8 cellular contexts compared by ENCODE assay signal in genomic region chr6:136846046-136846445, GRCh38. TPM values are rescaled to one million over a fixed set of nuclear protein-coding genes. Genes with fewer than 3 reads are reported as not detected.
A peak's percentile ranks its signal among the peaks of the same experiment; 100 is the strongest.
DNase-seq lines count a peak whose midpoint lies in the region; ATAC-seq and TF ChIP-seq lines count a peak whose summit lies in the region.

No MANE protein-coding gene starts in this region.

- H3K4me3 ChIP-seq in A673 (ENCODE audit: low read depth, low read length, poor library complexity, severe bottlenecking) (no peak overlapping the region), DND-41 (ENCODE audit: low read depth in 1 of 2, low read length in 2 of 2) (no peak overlapping the region), WI38 (ENCODE audit: low read depth, low read length) (no peak overlapping the region), retinal pigment epithelial cell (ENCODE audit: low read length) (no peak overlapping the region), aorta (ENCODE audit: low read length in 2 of 2) (no peak overlapping the region)

- POLR2A ChIA-PET in A673 (lab: Charles Lee; ENCODE audit: low non-redundant PET): no interaction called here

- peak; percentile 76 for TF ChIP-seq CTCF in A673 (conservative IDR thresholded peaks at IDR 0.05; ENCODE audit: low read depth, low read length)
- TF ChIP-seq CTCF in DND-41 (IDR thresholded peaks at IDR 0.05; ENCODE audit: borderline replicate concordance, extremely low read depth, low read length, poor library complexity, severe bottlenecking): peak; percentile 77
- peak; percentile 55; the same call in 1 of the 2 replicates for TF ChIP-seq CTCF in WI38 (IDR thresholded peaks at IDR 0.05; ENCODE audit: low read depth, low read length)
- TF ChIP-seq CTCF in foreskin keratinocyte (conservative IDR thresholded peaks at IDR 0.05): peak; percentile 83
- peak; percentile 83 for TF ChIP-seq CTCF in retinal pigment epithelial cell (conservative IDR thresholded peaks at IDR 0.05; ENCODE audit: low read depth, low read length)

- no peaks in the 10 kb centered on the region for H4K20me1 ChIP-seq in DND-41 (ENCODE audit: insufficient read depth, low read length)

- H3K27me3 ChIP-seq in A673 (replicated peaks; ENCODE audit: insufficient read depth, low read depth, low read length, poor library complexity) (no peaks in the 10 kb centered on the region), DND-41 (ENCODE audit: insufficient read depth, low read length, poor library complexity) (no peaks in the 10 kb centered on the region), foreskin keratinocyte (no peaks in the 10 kb centered on the region), aorta (ENCODE audit: control insufficient read depth in 1 of 2, insufficient read depth in 2 of 2, low read length in 1 of 2) (no peaks in the 10 kb centered on the region)

- 60 to 64% methylated on average over 3 of the region's 3 CpGs for WGBS in aorta, 2 donors

- no peak overlapping the region for H3K27ac ChIP-seq in A673 (ENCODE audit: low read depth, low read length, poor library complexity, severe bottlenecking)
- no peak overlapping the region for H3K27ac ChIP-seq in DND-41 (ENCODE audit: low read length)
- no peak overlapping the region for H3K27ac ChIP-seq in foreskin keratinocyte
- no peak overlapping the region for H3K27ac ChIP-seq in aorta (ENCODE audit: low read depth in 1 of 2, low read length in 2 of 2)

- H3K9ac ChIP-seq in DND-41 (ENCODE audit: low read depth, low read length): no peak overlapping the region

- no peaks in the 10 kb centered on the region for H3K79me2 ChIP-seq in DND-41 (ENCODE audit: insufficient read depth, low read length)

- H3K36me3 ChIP-seq in A673 (ENCODE audit: insufficient read depth, low read length, poor library complexity, severe bottlenecking) (no peaks in the 10 kb centered on the region), DND-41 (ENCODE audit: insufficient read depth, low read length) (no peaks in the 10 kb centered on the region; the same call in 1 of the 2 replicates), aorta (ENCODE audit: control insufficient read depth in 1 of 2, insufficient read depth in 2 of 2, low read length in 1 of 2) (no peaks in the 10 kb centered on the region)

- H3K4me1 ChIP-seq in A673 (ENCODE audit: insufficient read depth, low read length, poor library complexity, severe bottlenecking) (no peaks in the 10 kb centered on the region), DND-41 (ENCODE audit: insufficient read depth, low read length) (no peaks in the 10 kb centered on the region), foreskin keratinocyte (no peaks in the 10 kb centered on the region), aorta (ENCODE audit: control insufficient read depth in 1 of 2, insufficient read depth in 2 of 2, low read length in 2 of 2) (no peaks in the 10 kb centered on the region)

- DNase-seq in A673 (ENCODE audit: low spot score): peak; percentile 56
- peak; percentile 40 for DNase-seq in DND-41
- DNase-seq in NCI-H1105 (lab: John Stamatoyannopoulos, UW): peak; percentile 29
- peak in 1 of 2 donors; percentile 29 for DNase-seq in foreskin keratinocyte
- DNase-seq in retinal pigment epithelial cell (ENCODE audit: low read depth): peak; percentile 39
- DNase-seq in aorta: no peak

- intact Hi-C loops in A673 (cut with micrococcal nuclease; ENCODE audit: unreplicated experiment) (loop anchor here (5.0 kb wide), 1 partner anchor 81 kb away; no protein-coding TSS in a partner anchor), aorta (cut with DNase I) (no loop called here)

- H3K9me3 ChIP-seq in A673 (ENCODE audit: low read depth, low read length, poor library complexity, severe bottlenecking) (no peaks in the 10 kb centered on the region), DND-41 (ENCODE audit: insufficient read depth, low read length, severe bottlenecking) (no peaks in the 10 kb centered on the region), aorta (ENCODE audit: control insufficient read depth, low read length) (no peaks in the 10 kb centered on the region)

- no TSS peak for BruUV-seq in A673 (replicated peaks; lab: Mats Ljungman, UMichigan)

- ATAC-seq in DND-41 (ENCODE audit: insufficient read depth, low read depth) (peak; percentile 69; the same call in 2 of the 3 replicates), foreskin keratinocyte (peak; percentile 40), GM19452 (IDR thresholded peaks at IDR 0.05; ENCODE audit: unreplicated experiment) (no peak), aorta (ENCODE audit: low FRiP score) (no peak)

- H2AFZ ChIP-seq in DND-41 (ENCODE audit: low read depth, low read length): no peak overlapping the region

- CTCF ChIA-PET in A673 (lab: Charles Lee): no interaction called here

- H3K4me2 ChIP-seq in DND-41 (ENCODE audit: insufficient read depth, low read length): no peak overlapping the region

RNA-seq across cellular contexts. Expression of gene PEX7, which starts 23.7 kb away (rescaled TPM):
- total RNA-seq in A673 (2021) (6.2 and 7.4 TPM in 2 replicates), foreskin keratinocyte (7.2 and 7.5 TPM in 2 replicates), aorta (1 to 10 TPM; 4.2 to 5.5 TPM)
- polyA plus RNA-seq in foreskin keratinocyte (6.5 and 7.1 TPM in 2 replicates), aorta (1 to 10 TPM; 4.9 to 5.8 TPM)

RNA-seq across cellular contexts. Expression of gene MAP3K5, which starts 53.8 kb away (rescaled TPM):
- 4.9 and 5.4 TPM in 2 replicates for total RNA-seq in A673 (2021)
- total RNA-seq in foreskin keratinocyte: 4.1 and 4.5 TPM in 2 replicates
- polyA plus RNA-seq in foreskin keratinocyte: 0.92 and 1.1 TPM in 2 replicates
- 10 to 100 TPM; 37.6 to 48.4 TPM for total RNA-seq in aorta
- 10 to 100 TPM; 16.2 to 33.7 TPM for polyA plus RNA-seq in aorta

Comparison
In these comparisons a context has a peak if more than half of its experiments do, and no peak if none do; other contexts are left out.
1. DNase-seq: peak in A673 (single experiment), DND-41 (single experiment), NCI-H1105 (single experiment) and retinal pigment epithelial cell (single experiment); none in aorta (0 of 2).
2. ATAC-seq: peak in DND-41 (single experiment) and foreskin keratinocyte (single experiment); none in GM19452 (single experiment) and aorta (single experiment).
3. Peak in every context shown above with its lines, with median percentiles within 50 percentile points of each other: CTCF ChIP-seq.